Comparison of ENCODE assay signal across 1 cellular context in the genomic region with DNA sequence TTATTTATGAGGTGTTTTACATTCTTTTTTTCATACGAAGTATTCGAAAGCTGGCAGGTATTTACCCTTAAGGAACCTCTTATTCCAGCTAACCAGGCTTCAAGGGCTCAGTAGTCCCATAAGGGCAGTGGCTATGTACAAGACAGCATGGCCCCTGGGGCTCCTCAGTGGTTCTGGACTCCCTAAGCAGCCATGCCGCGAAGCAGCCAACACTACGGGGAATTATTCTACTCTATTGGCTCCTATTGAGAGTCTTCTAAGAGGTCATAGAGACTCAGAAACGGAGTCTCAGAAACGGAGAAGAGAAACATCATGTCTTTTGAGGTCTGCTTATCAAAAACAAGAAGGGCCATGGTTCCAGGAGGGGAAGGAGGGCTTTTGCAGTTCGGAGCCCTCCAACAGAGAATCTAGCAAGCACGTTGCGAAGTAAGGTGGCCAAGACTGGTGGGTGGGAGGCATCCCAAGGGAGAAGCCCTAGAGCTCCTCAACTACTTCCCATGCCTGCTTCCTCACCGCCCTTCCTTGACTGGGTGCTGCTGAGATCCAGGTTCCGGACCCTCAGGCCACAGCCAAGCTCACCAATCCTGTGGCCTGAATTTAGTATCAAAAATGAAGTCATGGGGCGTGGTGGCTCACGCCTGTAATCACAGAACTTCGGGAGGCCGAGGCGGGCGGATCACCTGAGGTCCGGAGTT.
TF ChIP-seq lines count a peak whose summit lies in the region.

No MANE protein-coding gene starts in this region.

TF ChIP-seq in K562, 482 proteins besides CTCF, POLR2A, EP300 and RAD21 (continued from another document):
- TF ChIP-seq, protein P1, sequence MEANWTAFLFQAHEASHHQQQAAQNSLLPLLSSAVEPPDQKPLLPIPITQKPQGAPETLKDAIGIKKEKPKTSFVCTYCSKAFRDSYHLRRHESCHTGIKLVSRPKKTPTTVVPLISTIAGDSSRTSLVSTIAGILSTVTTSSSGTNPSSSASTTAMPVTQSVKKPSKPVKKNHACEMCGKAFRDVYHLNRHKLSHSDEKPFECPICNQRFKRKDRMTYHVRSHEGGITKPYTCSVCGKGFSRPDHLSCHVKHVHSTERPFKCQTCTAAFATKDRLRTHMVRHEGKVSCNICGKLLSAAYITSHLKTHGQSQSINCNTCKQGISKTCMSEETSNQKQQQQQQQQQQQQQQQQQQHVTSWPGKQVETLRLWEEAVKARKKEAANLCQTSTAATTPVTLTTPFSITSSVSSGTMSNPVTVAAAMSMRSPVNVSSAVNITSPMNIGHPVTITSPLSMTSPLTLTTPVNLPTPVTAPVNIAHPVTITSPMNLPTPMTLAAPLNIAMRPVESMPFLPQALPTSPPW (CRISPR knock-in tag; IDR thresholded peaks at IDR 0.05) = no peak
